In the genomic region with DNA sequence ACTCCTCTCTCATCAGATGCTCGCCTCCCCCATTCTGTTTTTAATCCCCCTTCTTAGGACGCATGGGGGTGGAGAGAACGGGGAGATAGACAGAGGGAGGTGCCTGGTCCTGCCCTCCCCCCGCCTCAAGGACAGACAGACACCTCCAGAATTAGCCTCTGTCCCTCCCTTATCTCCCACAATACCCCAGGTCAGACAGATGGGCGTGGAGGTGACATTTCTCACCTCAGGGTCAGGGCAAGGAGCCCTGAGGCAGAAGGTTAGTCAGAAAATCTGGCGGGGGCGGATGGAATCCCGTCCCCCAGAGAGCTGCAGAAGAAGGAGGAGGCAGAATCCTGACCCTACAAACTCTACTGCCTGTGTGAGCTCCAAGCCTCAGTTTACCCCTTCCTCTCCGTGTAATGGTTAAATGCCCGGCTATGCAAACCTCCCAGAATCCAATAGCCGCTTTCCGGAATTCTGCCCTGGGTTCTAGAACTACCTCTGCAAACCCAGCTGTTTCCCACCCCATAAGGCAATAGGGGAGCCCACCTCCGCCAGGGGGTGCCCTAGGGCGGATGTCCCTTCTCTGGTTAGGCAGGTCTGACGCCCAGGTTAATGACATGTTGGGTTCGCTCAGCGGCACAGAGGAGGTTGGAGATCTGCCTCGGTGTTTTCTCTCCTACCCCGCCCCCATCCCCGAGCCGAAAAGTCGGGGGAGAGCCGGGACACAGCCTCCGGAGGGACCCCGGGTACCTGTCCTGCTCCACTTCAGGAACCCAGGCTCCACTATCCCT, we compare ENCODE assay signal across 8 cellular contexts. TPM values are rescaled to one million over a fixed set of nuclear protein-coding genes. Genes with fewer than 3 reads are reported as not detected.
DNase-seq lines count a peak whose midpoint lies in the region; ATAC-seq, FAIRE-seq and TF ChIP-seq lines count a peak whose summit lies in the region.

No MANE protein-coding gene starts in this region.

- peaks cover 2% of the 10 kb centered on the region for H3K36me3 Mint-ChIP-seq in IgD-negative memory B cell
- peaks cover 11% of the 10 kb centered on the region for H3K36me3 Mint-ChIP-seq in stimulated activated naive CD8-positive, alpha-beta T cell treated with anti-CD3 and anti-CD28 coated beads, Interleukin-15, Interleukin-2, amounts not matched to agents 100 ng/mL and 50 ng/mL, for 24 hours (ENCODE audit: low read depth)

- peak overlapping the region; percentile 93 for H3K27ac ChIP-seq in lower lobe of right lung

- H3K4me3 ChIP-seq in WI38 (ENCODE audit: low read depth, low read length) (peak overlapping the region; percentile 85), lower lobe of right lung (peak overlapping the region; percentile 76)

- peak; percentile 43 for TF ChIP-seq CTCF in D721Med (IDR thresholded peaks at IDR 0.05; ENCODE audit: insufficient read depth, missing control alignments)
- peak; percentile 39; the same call in 1 of the 2 replicates for TF ChIP-seq CTCF in WI38 (IDR thresholded peaks at IDR 0.05; ENCODE audit: low read depth, low read length)
- TF ChIP-seq CTCF in lower lobe of right lung (IDR thresholded peaks at IDR 0.05): peak; percentile 53

- DNase-seq in D721Med (ENCODE audit: insufficient read length, low spot score) (no peak), cerebellar cortex (ENCODE audit: low spot score) (peak; percentile 67), lower lobe of right lung (peak; percentile 75), OCI-M2 (lab: John Stamatoyannopoulos, UW; ENCODE audit: unreplicated experiment) (no peak)

- peaks cover 4% of the 10 kb centered on the region for H3K27me3 ChIP-seq in lower lobe of right lung (ENCODE audit: low read depth)

- FAIRE-seq in D721Med (lab: Jason Lieb, UNC): no peak

- peaks cover 14 to 17% (median 15%) of the 10 kb centered on the region in 3 donors for H3K4me1 Mint-ChIP-seq in IgD-negative memory B cell
- peaks cover 39% of the 10 kb centered on the region for H3K4me1 Mint-ChIP-seq in stimulated activated naive CD8-positive, alpha-beta T cell treated with anti-CD3 and anti-CD28 coated beads, Interleukin-15, Interleukin-2, amounts not matched to agents 100 ng/mL and 50 ng/mL, for 24 hours (ENCODE audit: low read depth)

- H3K9me3 ChIP-seq in lower lobe of right lung: no peaks in the 10 kb centered on the region

- H3K27ac Mint-ChIP-seq in IgD-negative memory B cell: peak overlapping the region in 1 of 3 donors; percentile 85
- no peak overlapping the region for H3K27ac Mint-ChIP-seq in stimulated activated naive CD8-positive, alpha-beta T cell treated with anti-CD3 and anti-CD28 coated beads, Interleukin-15, Interleukin-2, amounts not matched to agents 100 ng/mL and 50 ng/mL, for 24 hours

- peaks cover 35% of the 10 kb centered on the region for H3K27me3 Mint-ChIP-seq in IgD-negative memory B cell
- H3K27me3 Mint-ChIP-seq in stimulated activated naive CD8-positive, alpha-beta T cell treated with anti-CD3 and anti-CD28 coated beads, Interleukin-15, Interleukin-2, amounts not matched to agents 100 ng/mL and 50 ng/mL, for 24 hours: peaks cover 36% of the 10 kb centered on the region

- peak; percentile 20 to 34 for ATAC-seq in lower lobe of right lung
- ATAC-seq in HG03196 (IDR thresholded peaks at IDR 0.05; ENCODE audit: unreplicated experiment): no peak

- H3K36me3 ChIP-seq in lower lobe of right lung: no peaks in the 10 kb centered on the region

- H3K4me3 Mint-ChIP-seq in IgD-negative memory B cell: peak overlapping the region; percentile 76 to 90 (median 82)
- peak overlapping the region; percentile 99 for H3K4me3 Mint-ChIP-seq in stimulated activated naive CD8-positive, alpha-beta T cell treated with anti-CD3 and anti-CD28 coated beads, Interleukin-15, Interleukin-2, amounts not matched to agents 100 ng/mL and 50 ng/mL, for 24 hours

- peaks cover 50% of the 10 kb centered on the region for H3K4me1 ChIP-seq in lower lobe of right lung

- no peaks in the 10 kb centered on the region for H3K9me3 Mint-ChIP-seq in IgD-negative memory B cell
- H3K9me3 Mint-ChIP-seq in stimulated activated naive CD8-positive, alpha-beta T cell treated with anti-CD3 and anti-CD28 coated beads, Interleukin-15, Interleukin-2, amounts not matched to agents 100 ng/mL and 50 ng/mL, for 24 hours: no peaks in the 10 kb centered on the region

- intact Hi-C loops in lower lobe of right lung (cut with DNase I): no loop called here

RNA-seq across cellular contexts. Expression of a gene that starts 0.9 kb away (rescaled TPM):
- 1.6 TPM for polyA plus RNA-seq in IgD-negative memory B cell
- 43.8 TPM for total RNA-seq in lower lobe of right lung

RNA-seq across cellular contexts. Expression of a gene that starts 2.5 kb away (rescaled TPM):
- 2.2 TPM for polyA plus RNA-seq in IgD-negative memory B cell
- total RNA-seq in lower lobe of right lung: 4.5 TPM

RNA-seq across cellular contexts. Expression of a gene that starts 19.7 kb away (rescaled TPM):
- 50.2 TPM for polyA plus RNA-seq in IgD-negative memory B cell
- total RNA-seq in lower lobe of right lung: 41.6 TPM

RNA-seq across cellular contexts. Expression of a gene that starts 33.6 kb away (rescaled TPM):
- 6.6 TPM for polyA plus RNA-seq in IgD-negative memory B cell
- 14.0 TPM for total RNA-seq in lower lobe of right lung

Comparison
In these comparisons a context has a peak if more than half of its experiments do, and no peak if none do; other contexts are left out.
1. DNase-seq: peak in cerebellar cortex (single experiment) and lower lobe of right lung (single experiment); none in D721Med (single experiment) and OCI-M2 (single experiment).
2. Peak in every context shown above with its lines, with median percentiles within 50 percentile points of each other: CTCF ChIP-seq.